ENCODE assay signal across 33 cellular contexts in genomic region chr2:211486-212184, GRCh38.
"Had no signal": no experiment of that assay in that cellular context is flagged by ENCODE, and none has a peak within 500 bp of the region (broad histone marks: within the 10 kb centered on the region; RNA-seq: fewer than 3 reads in every experiment).

No MANE protein-coding gene starts in this region.

- H3K4me3 ChIP-seq: adrenal gland, ascending aorta, breast epithelium, cardiac muscle cell had no signal

- H3K27ac ChIP-seq: adrenal gland, ascending aorta, brain microvascular endothelial cell, breast epithelium, cardiac muscle cell had no signal

- H3K4me1 ChIP-seq: adrenal gland, ascending aorta, breast epithelium had no signal

- DNase-seq: activated effector memory CD4-positive, alpha-beta T cell treated with anti-CD3 and anti-CD28 coated beads, Interleukin-2, amount 50 U/mL, for 16 hours; activated effector memory CD4-positive, alpha-beta T cell treated with Interleukin-2 at 50 U/mL for 16 hours; activated gamma-delta T cell; activated gamma-delta T cell treated with Interleukin-2 at 50 U/mL for 16 hours; activated naive CD4-positive, alpha-beta T cell; activated naive CD4-positive, alpha-beta T cell treated with anti-CD3 and anti-CD28 coated beads for 36 hours; activated naive CD4-positive, alpha-beta T cell treated with anti-CD3 and anti-CD28 coated beads, Interleukin-2, amount 10 ng/mL, durations not matched to agents 7 days and 5 days; activated naive CD4-positive, alpha-beta T cell treated with anti-CD3 and anti-CD28 coated beads, Interleukin-2, amount 50 U/mL, for 16 hours; activated naive CD4-positive, alpha-beta T cell treated with Interleukin-2 at 50 U/mL for 16 hours; activated naive CD8-positive, alpha-beta T cell treated with anti-CD3 and anti-CD28 coated beads for 36 hours; activated naive CD8-positive, alpha-beta T cell treated with anti-CD3 and anti-CD28 coated beads, Interleukin-2, amount 10 ng/mL, durations not matched to agents 7 days and 5 days; activated naive CD8-positive, alpha-beta T cell treated with anti-CD3 and anti-CD28 coated beads, Interleukin-2, amount 50 U/mL, for 24 hours; activated T-cell treated with anti-CD3 and anti-CD28 coated beads, Interleukin-2, amount 50 U/mL, for 1 hour; activated T-cell treated with anti-CD3 and anti-CD28 coated beads, Interleukin-2, amount 50 U/mL, for 24 hours; activated T-cell treated with anti-CD3 and anti-CD28 coated beads, Interleukin-2, amount 50 U/mL, for 4 hours; activated T-cell treated with anti-CD3 and anti-CD28 coated beads, Interleukin-2, amount 50 U/mL, for 48 hours; activated T-cell treated with anti-CD3 and anti-CD28 coated beads, Interleukin-2, amount 50 U/mL, for 72 hours; adrenal gland; amniotic stem cell; amygdala; anterior cingulate cortex; aorta; brain microvascular endothelial cell; caudate nucleus; central memory CD4-positive, alpha-beta T cell; cerebellar nuclear complex had no signal

- FAIRE-seq: astrocyte, bronchial epithelial cell had no signal

- H3K27me3 ChIP-seq: adrenal gland, ascending aorta, brain microvascular endothelial cell, breast epithelium, cardiac muscle cell had no signal

- ATAC-seq: activated naive CD4-positive, alpha-beta T cell treated with anti-CD3 and anti-CD28 coated beads, Interleukin-2, amount 50 U/mL, for 72 hours; activated naive CD8-positive, alpha-beta T cell treated with anti-CD3 and anti-CD28 coated beads, Interleukin-2, amount 50 U/mL, for 24 hours; activated T-cell treated with anti-CD3 and anti-CD28 coated beads, Interleukin-2, amount 50 U/mL, for 4 hours; activated T-cell treated with anti-CD3 and anti-CD28 coated beads, Interleukin-2, amount 50 U/mL, for 72 hours; activated T-helper 17 cell treated with anti-CD3 and anti-CD28 coated beads, Interleukin-2, amount 50 U/mL, for 72 hours had no signal

- H3K36me3 ChIP-seq: adrenal gland, ascending aorta, brain microvascular endothelial cell, breast epithelium, cardiac muscle cell had no signal
